Comparison of ENCODE assay signal across 16 cellular contexts in genomic region chr20:25218492-25218891, GRCh38. TPM values are rescaled to one million over a fixed set of nuclear protein-coding genes. Genes with fewer than 3 reads are reported as not detected.
DNase-seq lines count a peak whose midpoint lies in the region; ATAC-seq and TF ChIP-seq lines count a peak whose summit lies in the region.
"Had no signal": no experiment of that assay in that cellular context is flagged by ENCODE, and none has a peak within 500 bp of the region (broad histone marks: within the 10 kb centered on the region; RNA-seq: fewer than 3 reads in every experiment).

No MANE protein-coding gene starts in this region.

- no peak overlapping the region for H3K4me3 ChIP-seq in right atrium auricular region
- H3K4me3 ChIP-seq in HEK293 (ENCODE audit: low read depth, low read length) = no peak overlapping the region
- H3K4me3 ChIP-seq in spleen = no peak overlapping the region

- no peak for DNase-seq in right atrium auricular region (ENCODE audit: low spot score)
- DNase-seq in left cardiac atrium = no peak
- peak; percentile 83 for DNase-seq in chondrocyte (ENCODE audit: low spot score)
- DNase-seq in spleen = peak; percentile 75
- DNase-seq in activated CD4-positive, alpha-beta T cell treated with anti-CD3 and anti-CD28 coated beads, Interleukin-2, amount 50 U/mL, for 1 hour = no peak
- no peak for DNase-seq in AG20443 (ENCODE audit: low spot score)
- no peak for DNase-seq in GM19240 (ENCODE audit: insufficient read length, low spot score)
- DNase-seq: BE2C; CD8-positive, alpha-beta T cell; COR-L47; DMS53; GF-D8; HCEC 1CT had no signal

- no peaks in the 10 kb centered on the region for H3K27me3 ChIP-seq in right atrium auricular region
- H3K27me3 ChIP-seq in spleen (replicated peaks in 1 of 7) = no peaks in the 10 kb centered on the region
- H3K27me3 ChIP-seq: BE2C had no signal

- TF ChIP-seq CTCF in right atrium auricular region (IDR thresholded peaks at IDR 0.05) (no peak), HEK293 (tag by site-specific recombination; IDR thresholded peaks at IDR 0.05) (no peak), chondrocyte (IDR thresholded peaks at IDR 0.05) (no peak), spleen (IDR thresholded peaks at IDR 0.05 in 8 of 11, conservative IDR thresholded peaks at IDR 0.05 in 3 of 11) (no peak)

- no peak overlapping the region for H3K4me3 Mint-ChIP-seq in chondrocyte (ENCODE audit: unreplicated experiment)
- H3K4me3 Mint-ChIP-seq: CD14-positive monocyte; CD8-positive, alpha-beta T cell had no signal

- peaks cover 29% of the 10 kb centered on the region for H3K4me1 Mint-ChIP-seq in chondrocyte (ENCODE audit: low read depth)
- H3K4me1 Mint-ChIP-seq: CD14-positive monocyte had no signal

- no peaks in the 10 kb centered on the region for H3K9me3 Mint-ChIP-seq in chondrocyte (ENCODE audit: low read depth)
- H3K9me3 Mint-ChIP-seq: CD14-positive monocyte; CD8-positive, alpha-beta T cell had no signal

- no peaks in the 10 kb centered on the region for H3K9me3 ChIP-seq in right atrium auricular region
- no peaks in the 10 kb centered on the region for H3K9me3 ChIP-seq in HEK293 (ENCODE audit: control insufficient read depth, insufficient read depth, low read depth, low read length)
- H3K9me3 ChIP-seq in spleen = no peaks in the 10 kb centered on the region
- H3K9me3 ChIP-seq: BE2C had no signal

- no peak overlapping the region for H3K27ac Mint-ChIP-seq in chondrocyte (ENCODE audit: unreplicated experiment)
- H3K27ac Mint-ChIP-seq: CD8-positive, alpha-beta T cell had no signal

- POLR2A ChIA-PET in HEK293 (lab: Yijun Ruan, JAX) = no interaction called here

- H3K36me3 ChIP-seq in right atrium auricular region = peaks cover 74% of the 10 kb centered on the region
- H3K36me3 ChIP-seq in HEK293 (ENCODE audit: control insufficient read depth in 2 of 2, insufficient read depth in 1 of 2, low read length in 2 of 2) = peaks cover 7 to 77% of the 10 kb centered on the region in 2 experiments; a peak in 2 of 3 replicates
- peaks cover 0 to 87% (median 50%) of the 10 kb centered on the region in 6 donors for H3K36me3 ChIP-seq in spleen

- peaks cover 0 to 51% of the 10 kb centered on the region in 2 donors for H3K4me1 ChIP-seq in right atrium auricular region
- H3K4me1 ChIP-seq in HEK293 (ENCODE audit: control insufficient read depth, insufficient read depth, low read length) = no peaks in the 10 kb centered on the region
- H3K4me1 ChIP-seq in spleen = peaks cover 0 to 5% (median 0%) of the 10 kb centered on the region in 6 donors

- H3K27me3 Mint-ChIP-seq in chondrocyte (ENCODE audit: low read depth) = no peaks in the 10 kb centered on the region

- TF ChIP-seq POLR2A in spleen (IDR thresholded peaks at IDR 0.05) = no peak

- peak overlapping the region; percentile 88 to 96 for H3K27ac ChIP-seq in right atrium auricular region
- no peak overlapping the region for H3K27ac ChIP-seq in HEK293 (ENCODE audit: extremely low read depth, low read depth, low read length)
- H3K27ac ChIP-seq in spleen = no peak overlapping the region
- H3K27ac ChIP-seq: HL-60 had no signal

- 92 to 96% (median 94%) methylated on average over 9 to 12 of the region's 12 CpGs for WGBS in spleen, 5 donors

- no peak for ATAC-seq in left cardiac atrium
- ATAC-seq: CD8-positive, alpha-beta T cell had no signal

- H3K36me3 Mint-ChIP-seq in chondrocyte (ENCODE audit: low read depth) = peaks cover 18% of the 10 kb centered on the region

- CTCF ChIA-PET in HEK293 (lab: Yijun Ruan, JAX) = interaction anchor here (0.9 kb wide), 1 partner anchor 79 kb away, joined by 4 read pairs; no protein-coding TSS in a partner anchor

- intact Hi-C loops in left cardiac atrium (cut with DNase I) = no loop called here
- intact Hi-C loops in spleen (cut with DNase I; ENCODE audit: low total_unique reads) = no loop called here

TF ChIP-seq in HEK293, 187 proteins besides CTCF, POLR2A, EP300 and RAD21:
- TF ChIP-seq GLI2 (tag by site-specific recombination; IDR thresholded peaks at IDR 0.05; ENCODE audit: borderline replicate concordance, low read depth) (no peak), ZNF837 (tag by site-specific recombination; IDR thresholded peaks at IDR 0.05) (no peak), ZBTB8A (tag by site-specific recombination; IDR thresholded peaks at IDR 0.05) (no peak), ZFHX2 (tag by site-specific recombination; conservative IDR thresholded peaks at IDR 0.05) (no peak), ZIC2 (tag by site-specific recombination; IDR thresholded peaks at IDR 0.05) (peak; percentile 85)
TF ChIP-seq in HEK293: peak in this region for 1.

RNA-seq across cellular contexts. Expression of gene ENTPD6, which starts 23.0 kb away (rescaled TPM):
- 100 to 1,000 TPM in 1 of 2 donors, 10 to 100 TPM in 1; 75.9 to 116 TPM for total RNA-seq in right atrium auricular region
- total RNA-seq in left cardiac atrium = 100 to 1,000 TPM; 110 to 127 TPM
- total RNA-seq in chondrocyte = 42.2 to 53.5 TPM (median 50.3 TPM) in 3 replicates
- 10 to 100 TPM; 31.6 to 49.6 (median 35.7) TPM for total RNA-seq in spleen
- polyA plus RNA-seq in spleen = 10 to 100 TPM; 23.0 to 42.0 (median 33.6) TPM

RNA-seq across cellular contexts. Expression of gene PYGB, which starts 29.4 kb away (rescaled TPM):
- total RNA-seq in right atrium auricular region = 100 to 1,000 TPM; 145 to 174 TPM
- total RNA-seq in left cardiac atrium = 100 to 1,000 TPM; 103 to 152 TPM
- total RNA-seq in chondrocyte = 130 to 171 TPM (median 170 TPM) in 3 replicates
- 10 to 100 TPM; 27.0 to 47.8 (median 34.4) TPM for total RNA-seq in spleen
- polyA plus RNA-seq in spleen = 10 to 100 TPM; 10.5 to 29.4 (median 18.2) TPM

Comparison
In these comparisons a context has a peak if more than half of its experiments do, and no peak if none do; other contexts are left out.
1. DNase-seq: peak in chondrocyte (single experiment) and spleen (single experiment); none in right atrium auricular region (single experiment), left cardiac atrium (single experiment), activated CD4-positive, alpha-beta T cell treated with anti-CD3 and anti-CD28 coated beads, Interleukin-2, amount 50 U/mL, for 1 hour (single experiment), AG20443 (single experiment) and GM19240 (single experiment).
2. H3K27ac ChIP-seq: peak in right atrium auricular region (2 of 2); none in HEK293 (single experiment) and spleen (0 of 8).